17 cellular contexts compared by ENCODE assay signal in genomic region chrX:45434231-45434630, GRCh38.
"Had no signal": no experiment of that assay in that cellular context is flagged by ENCODE, and none has a peak within 500 bp of the region (broad histone marks: within the 10 kb centered on the region; RNA-seq: fewer than 3 reads in every experiment).

No MANE protein-coding gene starts in this region.

- H3K4me1 ChIP-seq: ascending aorta, parathyroid adenoma, thyroid gland had no signal

- H3K4me3 Mint-ChIP-seq: activated naive CD4-positive, alpha-beta T cell treated with anti-CD3 and anti-CD28 coated beads, Interleukin-2, amount 10 ng/mL, durations not matched to agents 7 days and 5 days; naive B cell; stimulated activated effector memory CD8-positive, alpha-beta T cell treated with anti-CD3 and anti-CD28 coated beads, Interleukin-12 subunit alpha, Interleukin-12 subunit beta, amount 100 ng/mL, for 72 hours had no signal

- H3K79me2 ChIP-seq: parathyroid adenoma had no signal

- H3K27ac Mint-ChIP-seq: activated naive CD4-positive, alpha-beta T cell treated with anti-CD3 and anti-CD28 coated beads, Interleukin-2, amount 10 ng/mL, durations not matched to agents 7 days and 5 days; activated T-helper 2 cell treated with anti-CD3 and anti-CD28 coated beads, Interferon-gamma antibody, Interleukin-2, Interleukin-4, amounts not matched to agents 10 μg/mL and 5 μg/mL and 100 μg/mL, durations not matched to agents 14 hours and 24 hours and 36 hours; stimulated activated effector memory CD8-positive, alpha-beta T cell treated with anti-CD3 and anti-CD28 coated beads, Interleukin-12 subunit alpha, Interleukin-12 subunit beta, amount 100 ng/mL, for 72 hours had no signal

- H3K9me3 Mint-ChIP-seq: activated naive CD4-positive, alpha-beta T cell treated with anti-CD3 and anti-CD28 coated beads, Interleukin-2, amount 10 ng/mL, durations not matched to agents 7 days and 5 days had no signal

- H3K36me3 ChIP-seq: ascending aorta, cardiac muscle cell, neutrophil, thyroid gland had no signal

- H3K9ac ChIP-seq: parathyroid adenoma had no signal

- ATAC-seq: left lobe of liver; stimulated activated effector memory CD8-positive, alpha-beta T cell treated with anti-CD3 and anti-CD28 coated beads, Interleukin-12 subunit alpha, Interleukin-12 subunit beta, amount 100 ng/mL, for 72 hours had no signal

- H3K36me3 Mint-ChIP-seq: activated naive CD4-positive, alpha-beta T cell treated with anti-CD3 and anti-CD28 coated beads, Interleukin-2, amount 10 ng/mL, durations not matched to agents 7 days and 5 days; naive B cell; stimulated activated effector memory CD8-positive, alpha-beta T cell treated with anti-CD3 and anti-CD28 coated beads, Interleukin-12 subunit alpha, Interleukin-12 subunit beta, amount 100 ng/mL, for 72 hours had no signal

- H2AFZ ChIP-seq: parathyroid adenoma had no signal

- H3K27me3 Mint-ChIP-seq: activated naive CD4-positive, alpha-beta T cell treated with anti-CD3 and anti-CD28 coated beads, Interleukin-2, amount 10 ng/mL, durations not matched to agents 7 days and 5 days had no signal

- H3K9me3 ChIP-seq: ascending aorta, neutrophil, thyroid gland had no signal

- H3K4me3 ChIP-seq: ascending aorta, cardiac muscle cell, dorsolateral prefrontal cortex, thyroid gland had no signal

- H3K4me1 Mint-ChIP-seq: activated naive CD4-positive, alpha-beta T cell treated with anti-CD3 and anti-CD28 coated beads, Interleukin-2, amount 10 ng/mL, durations not matched to agents 7 days and 5 days; naive B cell; stimulated activated effector memory CD8-positive, alpha-beta T cell treated with anti-CD3 and anti-CD28 coated beads, Interleukin-12 subunit alpha, Interleukin-12 subunit beta, amount 100 ng/mL, for 72 hours had no signal

- H3K27ac ChIP-seq: ascending aorta, cardiac muscle cell, dorsolateral prefrontal cortex, neutrophil, parathyroid adenoma, thyroid gland had no signal

- DNase-seq: activated CD4-positive, alpha-beta T cell treated with anti-CD3 and anti-CD28 coated beads, Interleukin-2, amount 50 U/mL, for 48 hours; activated CD4-positive, CD25-positive, alpha-beta regulatory T cell treated with anti-CD3 and anti-CD28 coated beads, Interleukin-2, amount 50 U/mL, for 72 hours; activated naive CD4-positive, alpha-beta T cell treated with anti-CD3 and anti-CD28 coated beads, Interleukin-2, amount 10 ng/mL, durations not matched to agents 7 days and 5 days; dorsolateral prefrontal cortex; foreskin fibroblast; naive B cell; stimulated activated CD4-positive, alpha-beta T cell treated with anti-CD3 and anti-CD28 coated beads, Interleukin-12 subunit alpha, Interleukin-12 subunit beta, amount 100 ng/mL, for 4 hours; stimulated activated CD4-positive, alpha-beta T cell treated with anti-CD3 and anti-CD28 coated beads, Interleukin-2, amount 100 ng/mL, for 24 hours; T1000; thyroid gland had no signal
